Comparison of ENCODE assay signal across 11 cellular contexts in genomic region chr11:86118201-86118600, GRCh38.
"Had no signal": no experiment of that assay in that cellular context is flagged by ENCODE, and none has a peak within 500 bp of the region (broad histone marks: within the 10 kb centered on the region; RNA-seq: fewer than 3 reads in every experiment).

No MANE protein-coding gene starts in this region.

- H3K36me3 ChIP-seq: gastrocnemius medialis, heart right ventricle, upper lobe of right lung had no signal

- H3K27ac ChIP-seq: gastrocnemius medialis, SK-N-MC, upper lobe of right lung had no signal

- H3K36me3 Mint-ChIP-seq: activated naive CD4-positive, alpha-beta T cell treated with anti-CD3 and anti-CD28 coated beads, Interleukin-2, amount 50 U/mL, for 24 hours had no signal

- DNase-seq: activated CD4-positive, alpha-beta T cell treated with anti-CD3 and anti-CD28 coated beads for 1 hour; activated effector memory CD4-positive, alpha-beta T cell treated with anti-CD3 and anti-CD28 coated beads, Interleukin-2, amount 50 U/mL, for 16 hours; erythroblast; gastrocnemius medialis; heart right ventricle; stimulated activated CD4-positive, alpha-beta T cell treated with anti-CD3 and anti-CD28 coated beads, Interleukin-4, amount 100 ng/mL, for 1 hour; T1000; upper lobe of right lung had no signal

- H3K27me3 ChIP-seq: gastrocnemius medialis, heart right ventricle, upper lobe of right lung had no signal

- ATAC-seq: gastrocnemius medialis, upper lobe of right lung had no signal

- H3K4me1 ChIP-seq: gastrocnemius medialis, upper lobe of right lung had no signal

- H3K4me3 Mint-ChIP-seq: activated naive CD4-positive, alpha-beta T cell treated with anti-CD3 and anti-CD28 coated beads, Interleukin-2, amount 50 U/mL, for 24 hours; stimulated activated naive CD8-positive, alpha-beta T cell treated with anti-CD3 and anti-CD28 coated beads, Interleukin-15, Interleukin-2, amounts not matched to agents 100 ng/mL and 50 ng/mL, for 24 hours had no signal

- H3K9me3 Mint-ChIP-seq: activated naive CD4-positive, alpha-beta T cell treated with anti-CD3 and anti-CD28 coated beads, Interleukin-2, amount 50 U/mL, for 24 hours; stimulated activated naive CD8-positive, alpha-beta T cell treated with anti-CD3 and anti-CD28 coated beads, Interleukin-15, Interleukin-2, amounts not matched to agents 100 ng/mL and 50 ng/mL, for 24 hours had no signal

- H3K9me3 ChIP-seq: gastrocnemius medialis, heart right ventricle, upper lobe of right lung had no signal

- H3K27ac Mint-ChIP-seq: activated naive CD4-positive, alpha-beta T cell treated with anti-CD3 and anti-CD28 coated beads, Interleukin-2, amount 50 U/mL, for 24 hours; stimulated activated naive CD8-positive, alpha-beta T cell treated with anti-CD3 and anti-CD28 coated beads, Interleukin-15, Interleukin-2, amounts not matched to agents 100 ng/mL and 50 ng/mL, for 24 hours had no signal

- H3K4me3 ChIP-seq: gastrocnemius medialis, heart right ventricle, SK-N-MC, upper lobe of right lung had no signal
